In the genomic region with DNA sequence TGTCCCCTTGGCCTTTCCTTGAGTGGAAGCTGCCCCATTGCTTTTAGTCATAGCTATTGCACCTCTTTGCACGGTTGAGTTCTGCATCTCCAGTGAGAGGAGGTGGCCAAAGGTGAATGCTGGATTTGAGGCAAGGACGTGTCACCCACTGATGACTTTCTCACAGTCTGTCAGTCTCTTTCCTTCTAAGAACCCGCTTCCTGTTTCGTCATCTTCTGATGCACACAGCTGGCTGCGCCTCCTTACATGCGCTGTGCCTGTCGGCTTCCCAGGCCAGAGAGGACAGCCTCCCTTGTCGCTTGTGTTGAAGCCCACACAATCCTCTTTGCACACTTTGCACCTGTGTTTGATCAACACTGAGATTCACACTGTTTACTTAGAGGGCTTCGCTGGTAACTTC, we compare ENCODE assay signal across 8 cellular contexts. TPM values are rescaled to one million over a fixed set of nuclear protein-coding genes. Genes with fewer than 3 reads are reported as not detected.
DNase-seq lines count a peak whose midpoint lies in the region; ATAC-seq and TF ChIP-seq lines count a peak whose summit lies in the region.

No MANE protein-coding gene starts in this region.

- peaks cover 0 to 2% (median 0%) of the 10 kb centered on the region in 8 donors for H3K9me3 Mint-ChIP-seq in CD4-positive, alpha-beta memory T cell

- 26 to 44% (median 38%) methylated on average over 9 of the region's 9 CpGs for WGBS in spleen, 5 donors
- 96 to 100% methylated on average over 3 to 9 of the region's 9 CpGs for WGBS in gastroesophageal sphincter (ENCODE audit: low coverage in 1 of 2), 2 donors

- CTCF ChIA-PET in CD4-positive, alpha-beta memory T cell (lab: Charles Lee; ENCODE audit: partially characterized antibody), result interaction anchor here (1.0 to 1.5 kb wide), 2 partner anchors 11 to 28 kb away, joined by 3 to 4 read pairs; no protein-coding TSS in a partner anchor

- POLR2A ChIA-PET in CD4-positive, alpha-beta memory T cell (lab: Charles Lee; ENCODE audit: partially characterized antibody), result interaction anchor here (0.6 to 4.2 kb wide), 5 partner anchors 9 to 42 kb away, joined by 3 to 38 read pairs (median 9); no protein-coding TSS in a partner anchor

- H3K27ac Mint-ChIP-seq in CD4-positive, alpha-beta memory T cell, result peak overlapping the region; percentile 90 to 100 (median 99)

- H3K9me3 ChIP-seq in CD4-positive, alpha-beta memory T cell (ENCODE audit: control insufficient read depth in 1 of 2, low read length in 2 of 2), result no peaks in the 10 kb centered on the region
- H3K9me3 ChIP-seq in spleen, result no peaks in the 10 kb centered on the region
- no peaks in the 10 kb centered on the region for H3K9me3 ChIP-seq in gastroesophageal sphincter

- no peaks in the 10 kb centered on the region for H3K27me3 ChIP-seq in CD4-positive, alpha-beta memory T cell (ENCODE audit: insufficient read depth, low read length)
- no peaks in the 10 kb centered on the region for H3K27me3 ChIP-seq in spleen (replicated peaks in 1 of 7)
- H3K27me3 ChIP-seq in gastroesophageal sphincter, result no peaks in the 10 kb centered on the region

- H3K36me3 Mint-ChIP-seq in CD4-positive, alpha-beta memory T cell, result peaks cover 43 to 70% of the 10 kb centered on the region in 2 donors

- H3K36me3 ChIP-seq in CD4-positive, alpha-beta memory T cell (ENCODE audit: insufficient read depth, low read length), result peaks cover 51% of the 10 kb centered on the region
- peaks cover 0 to 100% (median 45%) of the 10 kb centered on the region in 6 donors for H3K36me3 ChIP-seq in spleen
- H3K36me3 ChIP-seq in gastroesophageal sphincter, result peaks cover 0 to 82% of the 10 kb centered on the region in 2 donors

- ATAC-seq in GM18517 (IDR thresholded peaks at IDR 0.05; ENCODE audit: unreplicated experiment) (no peak), gastroesophageal sphincter (no peak), GM21423 (IDR thresholded peaks at IDR 0.05; ENCODE audit: unreplicated experiment) (no peak)

- peak overlapping the region in 7 of 8 donors; percentile 69 to 87 (median 82) for H3K4me3 Mint-ChIP-seq in CD4-positive, alpha-beta memory T cell

- TF ChIP-seq CTCF in spleen (IDR thresholded peaks at IDR 0.05 in 8 of 11, conservative IDR thresholded peaks at IDR 0.05 in 3 of 11) (no peak), gastroesophageal sphincter (IDR thresholded peaks at IDR 0.05) (no peak)

- H3K4me1 Mint-ChIP-seq in CD4-positive, alpha-beta memory T cell, result peaks cover 29 to 49% (median 40%) of the 10 kb centered on the region in 4 donors

- intact Hi-C loops in CD4-positive, alpha-beta memory T cell (cut with micrococcal nuclease), result loop anchor here (1.0 to 5.0 kb wide), 2 partner anchors 19 to 53 kb away; partner anchors contain the start of gene TRAPPC10
- intact Hi-C loops in spleen (cut with DNase I; ENCODE audit: low total_unique reads), result no loop called here

- TF ChIP-seq POLR2A in spleen (IDR thresholded peaks at IDR 0.05), result no peak
- TF ChIP-seq POLR2A in gastroesophageal sphincter (IDR thresholded peaks at IDR 0.05), result no peak

- H3K27ac ChIP-seq in CD4-positive, alpha-beta memory T cell (ENCODE audit: low read depth, low read length), result peak overlapping the region; percentile 70
- H3K27ac ChIP-seq in spleen, result peak overlapping the region; percentile 55 to 83 (median 67)
- no peak overlapping the region for H3K27ac ChIP-seq in gastroesophageal sphincter

- H3K4me3 ChIP-seq in CD4-positive, alpha-beta memory T cell (ENCODE audit: low read length in 2 of 2), result peak overlapping the region in 1 of 2 donors; percentile 20
- H3K4me3 ChIP-seq in spleen (no peak overlapping the region), gastroesophageal sphincter (no peak overlapping the region)

- peaks cover 19% of the 10 kb centered on the region for H3K4me1 ChIP-seq in CD4-positive, alpha-beta memory T cell (ENCODE audit: insufficient read depth, low read length)
- H3K4me1 ChIP-seq in spleen (peaks cover 4 to 34% (median 18%) of the 10 kb centered on the region in 6 donors), gastroesophageal sphincter (no peaks in the 10 kb centered on the region)

- no peaks in the 10 kb centered on the region for H3K27me3 Mint-ChIP-seq in CD4-positive, alpha-beta memory T cell

- peak; percentile 81 to 93 (median 88) for DNase-seq in CD4-positive, alpha-beta memory T cell
- DNase-seq in RKO (ENCODE audit: low spot score) (peak; percentile 23), activated gamma-delta T cell (lab: John Stamatoyannopoulos, UW) (peak; percentile 47), spleen (peak; percentile 90), cerebellar nuclear complex (lab: John Stamatoyannopoulos, UW) (no peak)

- TF ChIP-seq EP300 in gastroesophageal sphincter (IDR thresholded peaks at IDR 0.05), result no peak

RNA-seq across cellular contexts. Expression of gene PWP2, which starts 41.8 kb away (rescaled TPM):
- 10 to 100 TPM; 27.2 to 28.2 TPM for total RNA-seq in CD4-positive, alpha-beta memory T cell
- 10 to 100 TPM in 1 of 2 donors, under 1 TPM in 1; 0.35 to 13.9 TPM for polyA plus RNA-seq in CD4-positive, alpha-beta memory T cell
- total RNA-seq in spleen, result 10 to 100 TPM in 4 of 7 donors, 1 to 10 TPM in 3; 6.1 to 13.4 (median 10.4) TPM
- 10 to 100 TPM in 2 of 3 donors, 1 to 10 TPM in 1; 4.8 to 17.4 (median 11.2) TPM for polyA plus RNA-seq in spleen
- total RNA-seq in gastroesophageal sphincter, result 1 to 10 TPM; 3.4 to 9.2 (median 6.1) TPM

RNA-seq across cellular contexts. Expression of gene TRAPPC10, which starts 53.3 kb away (rescaled TPM):
- total RNA-seq in CD4-positive, alpha-beta memory T cell, result 10 to 100 TPM; 94.2 to 95.5 TPM
- polyA plus RNA-seq in CD4-positive, alpha-beta memory T cell, result 10 to 100 TPM; 17.7 to 40.2 TPM
- 10 to 100 TPM; 62.2 to 83.2 (median 67.1) TPM for total RNA-seq in spleen
- 10 to 100 TPM in 1 of 3 donors, 1 to 10 TPM in 2; 6.0 to 10.4 (median 6.3) TPM for polyA plus RNA-seq in spleen
- 10 to 100 TPM; 17.8 to 58.1 (median 32.4) TPM for total RNA-seq in gastroesophageal sphincter

Comparison
In these comparisons a context has a peak if more than half of its experiments do, and no peak if none do; other contexts are left out.
1. DNase-seq: peak in CD4-positive, alpha-beta memory T cell (5 of 5), RKO (single experiment), activated gamma-delta T cell (single experiment) and spleen (single experiment); none in cerebellar nuclear complex (0 of 2).
2. H3K27ac ChIP-seq: peak in CD4-positive, alpha-beta memory T cell (single experiment) and spleen (8 of 8); none in gastroesophageal sphincter (0 of 4).